In the genomic region with DNA sequence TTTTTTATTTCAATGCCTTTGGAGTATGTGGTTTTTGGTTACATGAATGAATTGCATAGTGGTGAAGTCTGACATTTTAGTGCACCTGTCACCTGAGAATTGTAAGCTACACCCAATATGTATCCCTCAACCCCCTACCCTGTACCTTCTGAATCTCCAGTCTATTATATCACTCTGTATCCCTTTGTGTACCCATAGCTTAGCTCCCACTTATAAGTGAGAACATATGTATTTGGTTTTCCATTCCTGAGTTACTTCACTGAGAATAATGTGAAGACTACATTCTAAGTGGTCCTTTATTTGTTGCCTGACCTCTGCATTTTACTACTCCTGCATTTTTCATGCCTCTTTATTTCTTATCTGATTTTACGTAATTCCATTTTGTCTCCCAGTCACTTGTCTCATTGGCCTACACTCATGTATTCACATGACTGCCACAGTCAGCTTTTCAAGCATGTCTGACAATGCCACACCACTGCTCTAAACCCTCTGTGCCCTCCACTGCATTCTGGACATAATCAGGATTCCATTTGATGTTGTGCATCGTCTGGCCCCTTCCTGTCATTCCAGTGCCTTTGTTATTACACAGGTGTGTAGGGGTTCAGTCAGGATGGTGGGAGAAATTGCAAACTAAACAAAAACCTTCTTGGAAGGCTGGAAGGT, we compare ENCODE assay signal across 1 cellular context.
TF ChIP-seq lines count a peak whose summit lies in the region.

No MANE protein-coding gene starts in this region.

TF ChIP-seq in HepG2, 621 proteins besides CTCF, POLR2A, EP300 and RAD21 (continued from another document):
- TF ChIP-seq, protein P1, sequence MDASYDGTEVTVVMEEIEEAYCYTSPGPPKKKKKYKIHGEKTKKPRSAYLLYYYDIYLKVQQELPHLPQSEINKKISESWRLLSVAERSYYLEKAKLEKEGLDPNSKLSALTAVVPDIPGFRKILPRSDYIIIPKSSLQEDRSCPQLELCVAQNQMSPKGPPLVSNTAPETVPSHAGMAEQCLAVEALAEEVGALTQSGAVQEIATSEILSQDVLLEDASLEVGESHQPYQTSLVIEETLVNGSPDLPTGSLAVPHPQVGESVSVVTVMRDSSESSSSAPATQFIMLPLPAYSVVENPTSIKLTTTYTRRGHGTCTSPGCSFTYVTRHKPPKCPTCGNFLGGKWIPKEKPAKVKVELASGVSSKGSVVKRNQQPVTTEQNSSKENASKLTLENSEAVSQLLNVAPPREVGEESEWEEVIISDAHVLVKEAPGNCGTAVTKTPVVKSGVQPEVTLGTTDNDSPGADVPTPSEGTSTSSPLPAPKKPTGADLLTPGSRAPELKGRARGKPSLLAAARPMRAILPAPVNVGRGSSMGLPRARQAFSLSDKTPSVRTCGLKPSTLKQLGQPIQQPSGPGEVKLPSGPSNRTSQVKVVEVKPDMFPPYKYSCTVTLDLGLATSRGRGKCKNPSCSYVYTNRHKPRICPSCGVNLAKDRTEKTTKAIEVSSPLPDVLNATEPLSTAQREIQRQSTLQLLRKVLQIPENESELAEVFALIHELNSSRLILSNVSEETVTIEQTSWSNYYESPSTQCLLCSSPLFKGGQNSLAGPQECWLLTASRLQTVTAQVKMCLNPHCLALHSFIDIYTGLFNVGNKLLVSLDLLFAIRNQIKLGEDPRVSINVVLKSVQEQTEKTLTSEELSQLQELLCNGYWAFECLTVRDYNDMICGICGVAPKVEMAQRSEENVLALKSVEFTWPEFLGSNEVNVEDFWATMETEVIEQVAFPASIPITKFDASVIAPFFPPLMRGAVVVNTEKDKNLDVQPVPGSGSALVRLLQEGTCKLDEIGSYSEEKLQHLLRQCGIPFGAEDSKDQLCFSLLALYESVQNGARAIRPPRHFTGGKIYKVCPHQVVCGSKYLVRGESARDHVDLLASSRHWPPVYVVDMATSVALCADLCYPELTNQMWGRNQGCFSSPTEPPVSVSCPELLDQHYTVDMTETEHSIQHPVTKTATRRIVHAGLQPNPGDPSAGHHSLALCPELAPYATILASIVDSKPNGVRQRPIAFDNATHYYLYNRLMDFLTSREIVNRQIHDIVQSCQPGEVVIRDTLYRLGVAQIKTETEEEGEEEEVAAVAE (CRISPR knock-in tag; IDR thresholded peaks at IDR 0.05; ENCODE audit: borderline replicate concordance) = no peak
- TF ChIP-seq ZBTB7A (CRISPR knock-in tag; IDR thresholded peaks at IDR 0.05) (no peak), ATAD3A (CRISPR knock-in tag; IDR thresholded peaks at IDR 0.05) (no peak), FOSL2 (CRISPR knock-in tag; IDR thresholded peaks at IDR 0.05) (no peak), ATRX (CRISPR knock-in tag; IDR thresholded peaks at IDR 0.05; ENCODE audit: borderline replicate concordance) (no peak), MYC (CRISPR knock-in tag; IDR thresholded peaks at IDR 0.05; ENCODE audit: borderline replicate concordance) (no peak), HNRNPUL1 (IDR thresholded peaks at IDR 0.05; ENCODE audit: low read depth, low read length) (no peak), ZNF761 (CRISPR knock-in tag; conservative IDR thresholded peaks at IDR 0.05) (no peak), ZNF30 (CRISPR knock-in tag; IDR thresholded peaks at IDR 0.05) (no peak), FOXP1 (IDR thresholded peaks at IDR 0.05) (no peak), FOXP1 (CRISPR knock-in tag; IDR thresholded peaks at IDR 0.05) (no peak)
- TF ChIP-seq, protein P2, sequence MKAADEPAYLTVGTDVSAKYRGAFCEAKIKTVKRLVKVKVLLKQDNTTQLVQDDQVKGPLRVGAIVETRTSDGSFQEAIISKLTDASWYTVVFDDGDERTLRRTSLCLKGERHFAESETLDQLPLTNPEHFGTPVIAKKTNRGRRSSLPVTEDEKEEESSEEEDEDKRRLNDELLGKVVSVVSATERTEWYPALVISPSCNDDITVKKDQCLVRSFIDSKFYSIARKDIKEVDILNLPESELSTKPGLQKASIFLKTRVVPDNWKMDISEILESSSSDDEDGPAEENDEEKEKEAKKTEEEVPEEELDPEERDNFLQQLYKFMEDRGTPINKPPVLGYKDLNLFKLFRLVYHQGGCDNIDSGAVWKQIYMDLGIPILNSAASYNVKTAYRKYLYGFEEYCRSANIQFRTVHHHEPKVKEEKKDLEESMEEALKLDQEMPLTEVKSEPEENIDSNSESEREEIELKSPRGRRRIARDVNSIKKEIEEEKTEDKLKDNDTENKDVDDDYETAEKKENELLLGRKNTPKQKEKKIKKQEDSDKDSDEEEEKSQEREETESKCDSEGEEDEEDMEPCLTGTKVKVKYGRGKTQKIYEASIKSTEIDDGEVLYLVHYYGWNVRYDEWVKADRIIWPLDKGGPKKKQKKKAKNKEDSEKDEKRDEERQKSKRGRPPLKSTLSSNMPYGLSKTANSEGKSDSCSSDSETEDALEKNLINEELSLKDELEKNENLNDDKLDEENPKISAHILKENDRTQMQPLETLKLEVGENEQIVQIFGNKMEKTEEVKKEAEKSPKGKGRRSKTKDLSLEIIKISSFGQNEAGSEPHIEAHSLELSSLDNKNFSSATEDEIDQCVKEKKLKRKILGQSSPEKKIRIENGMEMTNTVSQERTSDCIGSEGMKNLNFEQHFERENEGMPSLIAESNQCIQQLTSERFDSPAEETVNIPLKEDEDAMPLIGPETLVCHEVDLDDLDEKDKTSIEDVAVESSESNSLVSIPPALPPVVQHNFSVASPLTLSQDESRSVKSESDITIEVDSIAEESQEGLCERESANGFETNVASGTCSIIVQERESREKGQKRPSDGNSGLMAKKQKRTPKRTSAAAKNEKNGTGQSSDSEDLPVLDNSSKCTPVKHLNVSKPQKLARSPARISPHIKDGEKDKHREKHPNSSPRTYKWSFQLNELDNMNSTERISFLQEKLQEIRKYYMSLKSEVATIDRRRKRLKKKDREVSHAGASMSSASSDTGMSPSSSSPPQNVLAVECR (CRISPR knock-in tag; IDR thresholded peaks at IDR 0.05; ENCODE audit: borderline replicate concordance) = no peak
- TF ChIP-seq, protein P3, sequence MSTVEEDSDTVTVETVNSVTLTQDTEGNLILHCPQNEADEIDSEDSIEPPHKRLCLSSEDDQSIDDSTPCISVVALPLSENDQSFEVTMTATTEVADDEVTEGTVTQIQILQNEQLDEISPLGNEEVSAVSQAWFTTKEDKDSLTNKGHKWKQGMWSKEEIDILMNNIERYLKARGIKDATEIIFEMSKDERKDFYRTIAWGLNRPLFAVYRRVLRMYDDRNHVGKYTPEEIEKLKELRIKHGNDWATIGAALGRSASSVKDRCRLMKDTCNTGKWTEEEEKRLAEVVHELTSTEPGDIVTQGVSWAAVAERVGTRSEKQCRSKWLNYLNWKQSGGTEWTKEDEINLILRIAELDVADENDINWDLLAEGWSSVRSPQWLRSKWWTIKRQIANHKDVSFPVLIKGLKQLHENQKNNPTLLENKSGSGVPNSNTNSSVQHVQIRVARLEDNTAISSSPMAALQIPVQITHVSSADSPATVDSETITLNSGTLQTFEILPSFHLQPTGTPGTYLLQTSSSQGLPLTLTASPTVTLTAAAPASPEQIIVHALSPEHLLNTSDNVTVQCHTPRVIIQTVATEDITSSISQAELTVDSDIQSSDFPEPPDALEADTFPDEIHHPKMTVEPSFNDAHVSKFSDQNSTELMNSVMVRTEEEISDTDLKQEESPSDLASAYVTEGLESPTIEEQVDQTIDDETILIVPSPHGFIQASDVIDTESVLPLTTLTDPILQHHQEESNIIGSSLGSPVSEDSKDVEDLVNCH (CRISPR knock-in tag; IDR thresholded peaks at IDR 0.05) = no peak
- TF ChIP-seq, protein P4, sequence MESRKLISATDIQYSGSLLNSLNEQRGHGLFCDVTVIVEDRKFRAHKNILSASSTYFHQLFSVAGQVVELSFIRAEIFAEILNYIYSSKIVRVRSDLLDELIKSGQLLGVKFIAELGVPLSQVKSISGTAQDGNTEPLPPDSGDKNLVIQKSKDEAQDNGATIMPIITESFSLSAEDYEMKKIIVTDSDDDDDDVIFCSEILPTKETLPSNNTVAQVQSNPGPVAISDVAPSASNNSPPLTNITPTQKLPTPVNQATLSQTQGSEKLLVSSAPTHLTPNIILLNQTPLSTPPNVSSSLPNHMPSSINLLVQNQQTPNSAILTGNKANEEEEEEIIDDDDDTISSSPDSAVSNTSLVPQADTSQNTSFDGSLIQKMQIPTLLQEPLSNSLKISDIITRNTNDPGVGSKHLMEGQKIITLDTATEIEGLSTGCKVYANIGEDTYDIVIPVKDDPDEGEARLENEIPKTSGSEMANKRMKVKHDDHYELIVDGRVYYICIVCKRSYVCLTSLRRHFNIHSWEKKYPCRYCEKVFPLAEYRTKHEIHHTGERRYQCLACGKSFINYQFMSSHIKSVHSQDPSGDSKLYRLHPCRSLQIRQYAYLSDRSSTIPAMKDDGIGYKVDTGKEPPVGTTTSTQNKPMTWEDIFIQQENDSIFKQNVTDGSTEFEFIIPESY (CRISPR knock-in tag; IDR thresholded peaks at IDR 0.05) = no peak
- TF ChIP-seq, protein P5, sequence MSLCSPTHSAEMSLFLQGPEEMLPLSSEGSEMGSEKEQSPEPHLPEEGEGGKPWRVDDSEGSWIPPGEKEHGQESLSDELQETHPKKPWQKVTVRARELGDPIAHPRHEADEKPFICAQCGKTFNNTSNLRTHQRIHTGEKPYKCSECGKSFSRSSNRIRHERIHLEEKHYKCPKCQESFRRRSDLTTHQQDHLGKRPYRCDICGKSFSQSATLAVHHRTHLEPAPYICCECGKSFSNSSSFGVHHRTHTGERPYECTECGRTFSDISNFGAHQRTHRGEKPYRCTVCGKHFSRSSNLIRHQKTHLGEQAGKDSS (CRISPR knock-in tag; IDR thresholded peaks at IDR 0.05; ENCODE audit: borderline replicate concordance, low read depth) = no peak
